ENCODE assay signal across 20 cellular contexts in the genomic region with DNA sequence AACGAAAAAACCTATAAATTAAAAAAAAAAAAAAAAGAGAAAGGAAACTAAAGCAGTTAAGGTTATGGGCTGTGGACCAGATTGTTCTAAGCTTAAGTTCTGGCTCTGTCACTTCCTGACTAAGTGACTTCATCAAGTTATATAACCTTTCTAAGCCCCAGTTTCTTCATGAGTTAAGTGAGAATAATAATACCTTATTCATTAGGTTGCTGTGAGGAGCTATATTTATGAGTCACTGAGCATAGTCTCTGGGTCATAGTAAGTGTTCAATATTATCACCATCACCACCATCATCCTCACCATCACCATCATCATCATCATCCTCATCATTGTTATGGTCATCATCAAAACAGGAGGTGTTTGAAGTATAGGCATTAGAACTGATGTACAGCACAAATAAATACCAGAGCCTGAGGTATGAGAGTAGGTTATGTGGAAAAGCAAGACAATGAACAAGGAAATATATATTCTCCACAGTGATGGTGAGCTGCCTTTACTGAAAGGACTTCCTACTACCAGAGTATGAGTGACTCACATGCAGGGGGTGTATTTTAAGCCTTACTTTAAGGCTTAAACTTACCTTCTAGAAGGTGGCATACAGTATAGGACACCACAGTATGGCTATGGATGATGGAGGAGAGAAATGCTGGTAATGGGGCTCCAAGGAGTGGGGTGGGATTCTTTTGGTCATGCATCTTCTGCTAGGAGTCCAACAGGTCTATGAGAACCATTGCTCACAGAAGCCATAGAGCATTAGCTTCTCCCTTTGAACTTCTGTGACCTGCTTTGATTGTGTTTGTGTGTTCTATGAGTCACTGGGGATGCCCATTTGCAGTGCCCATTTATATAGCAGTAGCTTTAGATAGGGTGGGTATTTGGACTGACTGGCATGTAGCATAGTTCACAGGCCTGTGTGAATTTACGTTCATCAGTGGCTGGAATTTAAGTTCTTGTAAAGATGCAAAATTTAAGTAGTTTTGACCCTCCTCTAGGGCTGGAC.
A peak's percentile ranks its signal among the peaks of the same experiment; 100 is the strongest.
DNase-seq lines count a peak whose midpoint lies in the region; ATAC-seq, FAIRE-seq and TF ChIP-seq lines count a peak whose summit lies in the region.
"Had no signal": no experiment of that assay in that cellular context is flagged by ENCODE, and none has a peak within 500 bp of the region (broad histone marks: within the 10 kb centered on the region; RNA-seq: fewer than 3 reads in every experiment).

No MANE protein-coding gene starts in this region.

- TF ChIP-seq CTCF in mammary epithelial cell (conservative IDR thresholded peaks at IDR 0.05 in 1 of 2, IDR thresholded peaks at IDR 0.05 in 1 of 2; ENCODE audit: extremely low read depth in 1 of 2, insufficient read depth in 1 of 2, low read depth in 1 of 2, low read length in 2 of 2) (no peak), HepG2 (CRISPR knock-in tag; IDR thresholded peaks at IDR 0.05) (no peak), RWPE1 (conservative IDR thresholded peaks at IDR 0.05; ENCODE audit: low read depth) (no peak), MM.1S (IDR thresholded peaks at IDR 0.05; ENCODE audit: low read length) (no peak), dorsolateral prefrontal cortex (IDR thresholded peaks at IDR 0.05 in 54 of 56, conservative IDR thresholded peaks at IDR 0.05 in 2 of 56; ENCODE audit: low read depth in 1 of 56, partially characterized antibody in 56 of 56) (no peak)

- dilution Hi-C loops in mammary epithelial cell (cut with HindIII; ENCODE audit: low sequenced_read_pairs): no loop called here

- no peaks in the 10 kb centered on the region for H3F3A ChIP-seq in MM.1S (ENCODE audit: insufficient read depth, low read length)

- no peaks in the 10 kb centered on the region for H3K36me3 ChIP-seq in mammary epithelial cell (ENCODE audit: insufficient read depth, low read length)
- no peaks in the 10 kb centered on the region for H3K36me3 ChIP-seq in HepG2 (replicated peaks in 1 of 2; ENCODE audit: control insufficient read depth in 1 of 2, insufficient read depth in 2 of 2, low read length in 2 of 2)
- no peaks in the 10 kb centered on the region for H3K36me3 ChIP-seq in MM.1S (replicated peaks; ENCODE audit: insufficient read depth, low read length)
- H3K36me3 ChIP-seq: transverse colon had no signal

- CTCF ChIA-PET in mammary epithelial cell (lab: Charles Lee; ENCODE audit: low non-redundant PET) (no interaction called here), HepG2 (lab: Yijun Ruan, JAX; ENCODE audit: low intra/inter-chr PET ratio, low total read pairs) (no interaction called here), RWPE1 (lab: Yijun Ruan, JAX) (no interaction called here)

- intact Hi-C loops in mammary epithelial cell (cut with micrococcal nuclease): no loop called here
- intact Hi-C loops in HepG2 (cut with micrococcal nuclease; ENCODE audit: unreplicated experiment): no loop called here
- intact Hi-C loops in dorsolateral prefrontal cortex (cut with DNase I): no loop called here

- peak; percentile 52 for DNase-seq in DMS53 (lab: John Stamatoyannopoulos, UW)
- peak; percentile 98 for DNase-seq in HT-29 (ENCODE audit: low spot score)
- DNase-seq in mammary epithelial cell: peak; percentile 62
- peak; percentile 12 for DNase-seq in HepG2 (ENCODE audit: low spot score)
- DNase-seq in RWPE1 (ENCODE audit: low spot score): no peak
- DNase-seq in MM.1S: no peak
- no peak for DNase-seq in dorsolateral prefrontal cortex
- DNase-seq: activated CD4-positive, alpha-beta memory T cell treated with anti-CD3 and anti-CD28 coated beads for 36 hours; activated effector memory CD4-positive, alpha-beta T cell treated with anti-CD3 and anti-CD28 coated beads, Interleukin-2, amount 50 U/mL, for 16 hours; body of pancreas; CD4-positive, CD25-positive, alpha-beta regulatory T cell; effector memory CD4-positive, alpha-beta T cell; KG1; NCI-H1694 treated with DMSO at 0.1 percent for 48 hours; NCI-H524 treated with DMSO at 0.1 percent for 48 hours; transverse colon had no signal

- WGBS in mammary epithelial cell (ENCODE audit: low coverage, missing lambda C conversion rate): 100% methylated on average over 2 of the region's 2 CpGs
- WGBS in HepG2 (ENCODE audit: low lambda C conversion rate): 0% methylated on average over 2 of the region's 2 CpGs

- H3K9ac ChIP-seq in mammary epithelial cell (ENCODE audit: insufficient read depth, low read length) (no peak overlapping the region), HepG2 (ENCODE audit: insufficient read depth, low read depth, low read length) (no peak overlapping the region), MM.1S (ENCODE audit: low read length) (no peak overlapping the region)

- H3K27ac ChIP-seq in mammary epithelial cell (ENCODE audit: insufficient read depth, low read depth, low read length) (peak overlapping the region; percentile 42), HepG2 (ENCODE audit: extremely low read length, insufficient read depth, low read length) (no peak overlapping the region), RWPE1 (no peak overlapping the region), MM.1S (ENCODE audit: low read length) (no peak overlapping the region), dorsolateral prefrontal cortex (no peak overlapping the region)
- H3K27ac ChIP-seq: body of pancreas, SK-N-MC, transverse colon had no signal

- H3K4me3 ChIP-seq in mammary epithelial cell (replicated peaks in 1 of 3; ENCODE audit: insufficient read depth in 1 of 3, low read depth in 2 of 3, low read length in 3 of 3) (no peak overlapping the region), HepG2 (replicated peaks in 1 of 3; ENCODE audit: insufficient read depth in 1 of 3, low read depth in 2 of 3, low read length in 3 of 3) (no peak overlapping the region), MM.1S (ENCODE audit: low read length) (no peak overlapping the region), dorsolateral prefrontal cortex (no peak overlapping the region)
- H3K4me3 ChIP-seq: body of pancreas, SK-N-MC, transverse colon had no signal

- in situ Hi-C loops in mammary epithelial cell (cut with MboI; ENCODE audit: low sequenced_read_pairs in 2 of 2): no loop called here
- in situ Hi-C loops in HepG2 (cut with HindIII; ENCODE audit: extremely low pct_ligation_motif_present, low pct_unique_long_range_greater_than_20kb): no loop called here

- no peaks in the 10 kb centered on the region for H3K9me2 ChIP-seq in MM.1S (replicated peaks; ENCODE audit: insufficient read depth, low read length)

- H4K20me1 ChIP-seq in mammary epithelial cell (ENCODE audit: insufficient read depth, low read length) (no peaks in the 10 kb centered on the region), HepG2 (ENCODE audit: insufficient read depth, low read length) (no peaks in the 10 kb centered on the region), MM.1S (ENCODE audit: insufficient read depth, low read length) (no peaks in the 10 kb centered on the region)

- H3K79me2 ChIP-seq in mammary epithelial cell (ENCODE audit: insufficient read depth, low read length) (no peaks in the 10 kb centered on the region), HepG2 (ENCODE audit: insufficient read depth, low read length) (no peaks in the 10 kb centered on the region), MM.1S (ENCODE audit: low read length) (no peaks in the 10 kb centered on the region)

- no peak overlapping the region for H3K4me2 ChIP-seq in mammary epithelial cell (ENCODE audit: insufficient read depth, low read depth, low read length)
- H3K4me2 ChIP-seq in HepG2 (ENCODE audit: low read depth, low read length): no peak overlapping the region
- no peak overlapping the region for H3K4me2 ChIP-seq in MM.1S (ENCODE audit: low read depth, low read length)

- BruUV-seq in mammary epithelial cell (replicated peaks; lab: Mats Ljungman, UMichigan) (TSS peak; percentile 39), HepG2 (replicated peaks; lab: Mats Ljungman, UMichigan) (no TSS peak)

- TF ChIP-seq POLR2A in HepG2 (IDR thresholded peaks at IDR 0.05; ENCODE audit: insufficient read depth in 1 of 2, low read depth in 2 of 2, low read length in 2 of 2): no peak

- POLR2A ChIA-PET in HepG2 (lab: Yijun Ruan, JAX) (no interaction called here), RWPE1 (lab: Yijun Ruan, JAX; ENCODE audit: low non-redundant PET) (no interaction called here)

- H2AFZ ChIP-seq in mammary epithelial cell (ENCODE audit: low read depth, low read length) (no peak overlapping the region), HepG2 (ENCODE audit: low read length) (no peak overlapping the region), MM.1S (ENCODE audit: low read length) (no peak overlapping the region)

- H3K9me3 ChIP-seq in mammary epithelial cell (replicated peaks; ENCODE audit: insufficient read depth, low read length): no peaks in the 10 kb centered on the region
- H3K9me3 ChIP-seq in HepG2 (ENCODE audit: low read length): no peaks in the 10 kb centered on the region
- no peaks in the 10 kb centered on the region for H3K9me3 ChIP-seq in MM.1S (replicated peaks; ENCODE audit: insufficient read depth, low read length)
- H3K9me3 ChIP-seq: body of pancreas, transverse colon had no signal

- FAIRE-seq in HepG2 (lab: Jason Lieb, UNC): no peak
- FAIRE-seq: islet of Langerhans had no signal

- peaks cover 33% of the 10 kb centered on the region for H3K4me1 ChIP-seq in mammary epithelial cell (ENCODE audit: insufficient read depth, low read length)
- peaks cover 7% of the 10 kb centered on the region; the same call in 1 of the 2 replicates for H3K4me1 ChIP-seq in HepG2 (ENCODE audit: insufficient read depth, low read length)
- no peaks in the 10 kb centered on the region for H3K4me1 ChIP-seq in MM.1S (ENCODE audit: low read length)
- H3K4me1 ChIP-seq: body of pancreas had no signal

- ATAC-seq in HepG2: no peak; the same call in 2 of the 3 replicates
- ATAC-seq: body of pancreas, sciatic nerve, WTC11 had no signal

- no peak for TF ChIP-seq EP300 in HepG2 (IDR thresholded peaks at IDR 0.05; ENCODE audit: low read depth in 2 of 2, low read length in 2 of 2)
- TF ChIP-seq EP300 in HepG2 (CRISPR knock-in tag; IDR thresholded peaks at IDR 0.05; ENCODE audit: borderline replicate concordance): no peak

- TF ChIP-seq RAD21 in HepG2 (CRISPR knock-in tag; IDR thresholded peaks at IDR 0.05): no peak

- no peaks in the 10 kb centered on the region for H3K27me3 ChIP-seq in mammary epithelial cell (ENCODE audit: insufficient read depth, low read length)
- H3K27me3 ChIP-seq in HepG2 (ENCODE audit: control insufficient read depth in 1 of 2, insufficient read depth in 2 of 2, low read length in 2 of 2): no peaks in the 10 kb centered on the region
- H3K27me3 ChIP-seq in MM.1S (replicated peaks; ENCODE audit: insufficient read depth, low read length): no peaks in the 10 kb centered on the region
- H3K27me3 ChIP-seq in dorsolateral prefrontal cortex: no peaks in the 10 kb centered on the region
- H3K27me3 ChIP-seq: body of pancreas, transverse colon had no signal

TF ChIP-seq in HepG2, 621 proteins besides CTCF, POLR2A, EP300 and RAD21 (continues in another document):
- no peak for TF ChIP-seq SOX13 (IDR thresholded peaks at IDR 0.05)
- TF ChIP-seq SOX13 (CRISPR knock-in tag; conservative IDR thresholded peaks at IDR 0.05 in 1 of 2, IDR thresholded peaks at IDR 0.05 in 1 of 2): no peak
- peak; percentile 40; the same call in 1 of the 2 replicates for TF ChIP-seq FOSL2 (CRISPR knock-in tag; IDR thresholded peaks at IDR 0.05)

Comparison
In these comparisons a context has a peak if more than half of its experiments do, and no peak if none do; other contexts are left out.
1. DNase-seq: peak in DMS53 (single experiment), HT-29 (single experiment), mammary epithelial cell (single experiment) and HepG2 (single experiment); none in RWPE1 (single experiment), MM.1S (single experiment) and dorsolateral prefrontal cortex (0 of 10).